Comparison of ENCODE assay signal across 1 cellular context in the genomic region with DNA sequence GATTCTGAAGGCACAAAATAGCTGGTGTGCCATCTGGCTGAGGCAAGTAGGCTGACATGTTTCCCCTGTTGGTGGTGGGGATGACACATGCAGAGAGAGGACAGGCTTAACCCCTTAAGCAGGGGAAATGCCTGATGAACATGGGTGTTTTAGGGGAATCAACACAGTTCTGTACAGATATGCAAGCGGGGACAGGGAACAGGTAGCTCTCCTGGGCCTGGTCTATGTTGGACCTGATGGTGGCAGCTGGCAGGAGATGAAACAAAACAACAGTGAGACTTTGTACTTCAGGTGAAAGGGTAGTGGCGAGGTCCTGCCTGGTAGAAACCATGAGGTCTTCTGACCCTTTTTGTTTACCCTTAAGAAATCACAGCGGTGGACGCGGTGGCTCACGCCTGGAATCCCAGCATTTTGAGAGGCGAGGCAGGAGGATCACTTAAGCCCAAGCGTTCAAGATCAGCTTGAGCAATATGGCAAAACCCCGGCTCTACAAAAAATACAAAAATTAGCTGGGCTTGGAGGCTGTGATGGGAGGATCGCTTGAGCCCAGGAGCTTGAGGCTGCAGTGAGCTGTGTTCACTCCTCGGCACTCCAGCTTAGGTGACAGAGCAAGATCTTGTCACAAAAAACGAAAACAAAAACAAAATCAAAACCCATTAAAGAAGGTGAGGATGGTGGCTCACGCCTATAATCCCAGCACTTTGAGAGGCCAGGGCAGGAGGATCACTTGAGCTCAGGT.
TF ChIP-seq lines count a peak whose summit lies in the region.

No MANE protein-coding gene starts in this region.

TF ChIP-seq in HepG2, 621 proteins besides CTCF, POLR2A, EP300 and RAD21 (continued from another document and continues in another):
- TF ChIP-seq KAT7 (CRISPR knock-in tag; IDR thresholded peaks at IDR 0.05; ENCODE audit: borderline replicate concordance) (no peak), NCOR1 (IDR thresholded peaks at IDR 0.05; ENCODE audit: borderline replicate concordance, low read length) (peak; percentile 83; the same call in 1 of the 2 replicates), CEBPG (CRISPR knock-in tag; IDR thresholded peaks at IDR 0.05) (no peak), ZNF274 (CRISPR knock-in tag; IDR thresholded peaks at IDR 0.05) (no peak), ZNF234 (CRISPR knock-in tag; conservative IDR thresholded peaks at IDR 0.05) (no peak), ZNF709 (CRISPR knock-in tag; IDR thresholded peaks at IDR 0.05) (no peak), ZNF207 (IDR thresholded peaks at IDR 0.05; ENCODE audit: borderline replicate concordance) (no peak), ZNF44 (CRISPR knock-in tag; IDR thresholded peaks at IDR 0.05) (no peak), ZNF337 (CRISPR knock-in tag; IDR thresholded peaks at IDR 0.05; ENCODE audit: borderline replicate concordance, low read depth) (no peak), IRF2 (CRISPR knock-in tag; IDR thresholded peaks at IDR 0.05) (no peak), ZNF644 (CRISPR knock-in tag; IDR thresholded peaks at IDR 0.05; ENCODE audit: low read depth) (no peak; the same call in 1 of the 2 replicates), ZBTB21 (CRISPR knock-in tag; IDR thresholded peaks at IDR 0.05) (no peak), RARA (CRISPR knock-in tag; IDR thresholded peaks at IDR 0.05) (peak; percentile 77), ZNF792 (CRISPR knock-in tag; IDR thresholded peaks at IDR 0.05) (no peak), ZNF543 (CRISPR knock-in tag; IDR thresholded peaks at IDR 0.05) (no peak), ZNF12 (CRISPR knock-in tag; IDR thresholded peaks at IDR 0.05) (no peak), ZNF256 (CRISPR knock-in tag; conservative IDR thresholded peaks at IDR 0.05) (no peak), THAP11 (CRISPR knock-in tag; IDR thresholded peaks at IDR 0.05) (no peak), PCBP2 (optimal IDR thresholded peaks at IDR 0.05; ENCODE audit: low read depth, low read length, poor library complexity, severe bottlenecking) (no peak), MEIS1 (CRISPR knock-in tag; IDR thresholded peaks at IDR 0.05; ENCODE audit: borderline replicate concordance) (no peak), MTF1 (CRISPR knock-in tag; IDR thresholded peaks at IDR 0.05) (no peak), POLR2AphosphoS2 (IDR thresholded peaks at IDR 0.05; ENCODE audit: low read depth, low read length) (no peak), ATF7 (IDR thresholded peaks at IDR 0.05) (no peak), ATF7 (CRISPR knock-in tag; IDR thresholded peaks at IDR 0.05) (no peak), ZNF572 (CRISPR knock-in tag; IDR thresholded peaks at IDR 0.05) (no peak), ZNF17 (CRISPR knock-in tag; IDR thresholded peaks at IDR 0.05) (no peak), NFKBIZ (CRISPR knock-in tag; IDR thresholded peaks at IDR 0.05) (no peak), ZNF761 (CRISPR knock-in tag; conservative IDR thresholded peaks at IDR 0.05) (no peak), CBX1 (IDR thresholded peaks at IDR 0.05; ENCODE audit: low read depth) (no peak), ZNF441 (CRISPR knock-in tag; IDR thresholded peaks at IDR 0.05; ENCODE audit: borderline replicate concordance) (no peak), ZNF235 (CRISPR knock-in tag; IDR thresholded peaks at IDR 0.05; ENCODE audit: borderline replicate concordance) (no peak), NKX3-1 (CRISPR knock-in tag; IDR thresholded peaks at IDR 0.05) (no peak), TOE1 (CRISPR knock-in tag; IDR thresholded peaks at IDR 0.05) (no peak), GTF2F1 (IDR thresholded peaks at IDR 0.05; ENCODE audit: low read length) (no peak), ZNF841 (CRISPR knock-in tag; IDR thresholded peaks at IDR 0.05; ENCODE audit: borderline replicate concordance) (no peak), AGO1 (IDR thresholded peaks at IDR 0.05; ENCODE audit: low read depth, low read length, poor library complexity, severe bottlenecking) (no peak), XRCC5 (optimal IDR thresholded peaks at IDR 0.05; ENCODE audit: low read length) (no peak), FLYWCH1 (CRISPR knock-in tag; IDR thresholded peaks at IDR 0.05) (no peak), HOXA3 (CRISPR knock-in tag; IDR thresholded peaks at IDR 0.05) (peak; percentile 39; the same call in 1 of the 2 replicates), PRMT3 (CRISPR knock-in tag; IDR thresholded peaks at IDR 0.05; ENCODE audit: borderline replicate concordance, low read depth) (no peak), ZNF460 (CRISPR knock-in tag; IDR thresholded peaks at IDR 0.05; ENCODE audit: borderline replicate concordance) (peak; percentile 41; the same call in 1 of the 2 replicates)
- TF ChIP-seq, protein P1, sequence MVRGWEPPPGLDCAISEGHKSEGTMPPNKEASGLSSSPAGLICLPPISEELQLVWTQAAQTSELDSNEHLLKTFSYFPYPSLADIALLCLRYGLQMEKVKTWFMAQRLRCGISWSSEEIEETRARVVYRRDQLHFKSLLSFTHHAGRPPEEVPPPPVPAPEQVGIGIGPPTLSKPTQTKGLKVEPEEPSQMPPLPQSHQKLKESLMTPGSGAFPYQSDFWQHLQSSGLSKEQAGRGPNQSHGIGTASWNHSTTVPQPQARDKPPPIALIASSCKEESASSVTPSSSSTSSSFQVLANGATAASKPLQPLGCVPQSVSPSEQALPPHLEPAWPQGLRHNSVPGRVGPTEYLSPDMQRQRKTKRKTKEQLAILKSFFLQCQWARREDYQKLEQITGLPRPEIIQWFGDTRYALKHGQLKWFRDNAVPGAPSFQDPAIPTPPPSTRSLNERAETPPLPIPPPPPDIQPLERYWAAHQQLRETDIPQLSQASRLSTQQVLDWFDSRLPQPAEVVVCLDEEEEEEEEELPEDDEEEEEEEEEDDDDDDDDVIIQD (CRISPR knock-in tag; IDR thresholded peaks at IDR 0.05; ENCODE audit: low read depth) = no peak
- TF ChIP-seq, protein P2, sequence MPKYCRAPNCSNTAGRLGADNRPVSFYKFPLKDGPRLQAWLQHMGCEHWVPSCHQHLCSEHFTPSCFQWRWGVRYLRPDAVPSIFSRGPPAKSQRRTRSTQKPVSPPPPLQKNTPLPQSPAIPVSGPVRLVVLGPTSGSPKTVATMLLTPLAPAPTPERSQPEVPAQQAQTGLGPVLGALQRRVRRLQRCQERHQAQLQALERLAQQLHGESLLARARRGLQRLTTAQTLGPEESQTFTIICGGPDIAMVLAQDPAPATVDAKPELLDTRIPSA (CRISPR knock-in tag; IDR thresholded peaks at IDR 0.05; ENCODE audit: borderline replicate concordance) = no peak
- TF ChIP-seq, protein P3, sequence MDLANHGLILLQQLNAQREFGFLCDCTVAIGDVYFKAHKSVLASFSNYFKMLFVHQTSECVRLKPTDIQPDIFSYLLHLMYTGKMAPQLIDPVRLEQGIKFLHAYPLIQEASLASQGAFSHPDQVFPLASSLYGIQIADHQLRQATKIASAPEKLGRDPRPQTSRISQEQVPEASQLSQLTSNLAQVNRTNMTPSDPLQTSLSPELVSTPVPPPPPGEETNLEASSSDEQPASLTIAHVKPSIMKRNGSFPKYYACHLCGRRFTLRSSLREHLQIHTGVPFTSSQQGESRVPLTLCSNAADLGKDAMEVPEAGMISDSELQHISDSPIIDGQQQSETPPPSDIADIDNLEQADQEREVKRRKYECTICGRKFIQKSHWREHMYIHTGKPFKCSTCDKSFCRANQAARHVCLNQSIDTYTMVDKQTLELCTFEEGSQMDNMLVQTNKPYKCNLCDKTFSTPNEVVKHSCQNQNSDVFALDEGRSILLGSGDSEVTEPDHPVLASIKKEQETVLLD (CRISPR knock-in tag; IDR thresholded peaks at IDR 0.05; ENCODE audit: low read depth) = no peak
- TF ChIP-seq, protein P4, sequence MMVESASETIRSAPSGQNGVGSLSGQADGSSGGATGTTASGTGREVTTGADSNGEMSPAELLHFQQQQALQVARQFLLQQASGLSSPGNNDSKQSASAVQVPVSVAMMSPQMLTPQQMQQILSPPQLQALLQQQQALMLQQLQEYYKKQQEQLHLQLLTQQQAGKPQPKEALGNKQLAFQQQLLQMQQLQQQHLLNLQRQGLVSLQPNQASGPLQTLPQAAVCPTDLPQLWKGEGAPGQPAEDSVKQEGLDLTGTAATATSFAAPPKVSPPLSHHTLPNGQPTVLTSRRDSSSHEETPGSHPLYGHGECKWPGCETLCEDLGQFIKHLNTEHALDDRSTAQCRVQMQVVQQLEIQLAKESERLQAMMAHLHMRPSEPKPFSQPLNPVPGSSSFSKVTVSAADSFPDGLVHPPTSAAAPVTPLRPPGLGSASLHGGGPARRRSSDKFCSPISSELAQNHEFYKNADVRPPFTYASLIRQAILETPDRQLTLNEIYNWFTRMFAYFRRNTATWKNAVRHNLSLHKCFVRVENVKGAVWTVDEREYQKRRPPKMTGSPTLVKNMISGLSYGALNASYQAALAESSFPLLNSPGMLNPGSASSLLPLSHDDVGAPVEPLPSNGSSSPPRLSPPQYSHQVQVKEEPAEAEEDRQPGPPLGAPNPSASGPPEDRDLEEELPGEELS (CRISPR knock-in tag; IDR thresholded peaks at IDR 0.05) = peak; percentile 42; the same call in 1 of the 2 replicates
- TF ChIP-seq, protein P5, sequence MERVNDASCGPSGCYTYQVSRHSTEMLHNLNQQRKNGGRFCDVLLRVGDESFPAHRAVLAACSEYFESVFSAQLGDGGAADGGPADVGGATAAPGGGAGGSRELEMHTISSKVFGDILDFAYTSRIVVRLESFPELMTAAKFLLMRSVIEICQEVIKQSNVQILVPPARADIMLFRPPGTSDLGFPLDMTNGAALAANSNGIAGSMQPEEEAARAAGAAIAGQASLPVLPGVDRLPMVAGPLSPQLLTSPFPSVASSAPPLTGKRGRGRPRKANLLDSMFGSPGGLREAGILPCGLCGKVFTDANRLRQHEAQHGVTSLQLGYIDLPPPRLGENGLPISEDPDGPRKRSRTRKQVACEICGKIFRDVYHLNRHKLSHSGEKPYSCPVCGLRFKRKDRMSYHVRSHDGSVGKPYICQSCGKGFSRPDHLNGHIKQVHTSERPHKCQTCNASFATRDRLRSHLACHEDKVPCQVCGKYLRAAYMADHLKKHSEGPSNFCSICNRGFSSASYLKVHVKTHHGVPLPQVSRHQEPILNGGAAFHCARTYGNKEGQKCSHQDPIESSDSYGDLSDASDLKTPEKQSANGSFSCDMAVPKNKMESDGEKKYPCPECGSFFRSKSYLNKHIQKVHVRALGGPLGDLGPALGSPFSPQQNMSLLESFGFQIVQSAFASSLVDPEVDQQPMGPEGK (CRISPR knock-in tag; IDR thresholded peaks at IDR 0.05) = no peak
- TF ChIP-seq, protein P6, sequence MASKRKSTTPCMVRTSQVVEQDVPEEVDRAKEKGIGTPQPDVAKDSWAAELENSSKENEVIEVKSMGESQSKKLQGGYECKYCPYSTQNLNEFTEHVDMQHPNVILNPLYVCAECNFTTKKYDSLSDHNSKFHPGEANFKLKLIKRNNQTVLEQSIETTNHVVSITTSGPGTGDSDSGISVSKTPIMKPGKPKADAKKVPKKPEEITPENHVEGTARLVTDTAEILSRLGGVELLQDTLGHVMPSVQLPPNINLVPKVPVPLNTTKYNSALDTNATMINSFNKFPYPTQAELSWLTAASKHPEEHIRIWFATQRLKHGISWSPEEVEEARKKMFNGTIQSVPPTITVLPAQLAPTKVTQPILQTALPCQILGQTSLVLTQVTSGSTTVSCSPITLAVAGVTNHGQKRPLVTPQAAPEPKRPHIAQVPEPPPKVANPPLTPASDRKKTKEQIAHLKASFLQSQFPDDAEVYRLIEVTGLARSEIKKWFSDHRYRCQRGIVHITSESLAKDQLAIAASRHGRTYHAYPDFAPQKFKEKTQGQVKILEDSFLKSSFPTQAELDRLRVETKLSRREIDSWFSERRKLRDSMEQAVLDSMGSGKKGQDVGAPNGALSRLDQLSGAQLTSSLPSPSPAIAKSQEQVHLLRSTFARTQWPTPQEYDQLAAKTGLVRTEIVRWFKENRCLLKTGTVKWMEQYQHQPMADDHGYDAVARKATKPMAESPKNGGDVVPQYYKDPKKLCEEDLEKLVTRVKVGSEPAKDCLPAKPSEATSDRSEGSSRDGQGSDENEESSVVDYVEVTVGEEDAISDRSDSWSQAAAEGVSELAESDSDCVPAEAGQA (IDR thresholded peaks at IDR 0.05; ENCODE audit: low read depth) = no peak
- TF ChIP-seq, protein P6 (CRISPR knock-in tag; IDR thresholded peaks at IDR 0.05; ENCODE audit: borderline replicate concordance) = no peak
- TF ChIP-seq, protein P7, sequence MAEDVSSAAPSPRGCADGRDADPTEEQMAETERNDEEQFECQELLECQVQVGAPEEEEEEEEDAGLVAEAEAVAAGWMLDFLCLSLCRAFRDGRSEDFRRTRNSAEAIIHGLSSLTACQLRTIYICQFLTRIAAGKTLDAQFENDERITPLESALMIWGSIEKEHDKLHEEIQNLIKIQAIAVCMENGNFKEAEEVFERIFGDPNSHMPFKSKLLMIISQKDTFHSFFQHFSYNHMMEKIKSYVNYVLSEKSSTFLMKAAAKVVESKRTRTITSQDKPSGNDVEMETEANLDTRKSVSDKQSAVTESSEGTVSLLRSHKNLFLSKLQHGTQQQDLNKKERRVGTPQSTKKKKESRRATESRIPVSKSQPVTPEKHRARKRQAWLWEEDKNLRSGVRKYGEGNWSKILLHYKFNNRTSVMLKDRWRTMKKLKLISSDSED (CRISPR knock-in tag; IDR thresholded peaks at IDR 0.05) = no peak
- TF ChIP-seq, protein P8, sequence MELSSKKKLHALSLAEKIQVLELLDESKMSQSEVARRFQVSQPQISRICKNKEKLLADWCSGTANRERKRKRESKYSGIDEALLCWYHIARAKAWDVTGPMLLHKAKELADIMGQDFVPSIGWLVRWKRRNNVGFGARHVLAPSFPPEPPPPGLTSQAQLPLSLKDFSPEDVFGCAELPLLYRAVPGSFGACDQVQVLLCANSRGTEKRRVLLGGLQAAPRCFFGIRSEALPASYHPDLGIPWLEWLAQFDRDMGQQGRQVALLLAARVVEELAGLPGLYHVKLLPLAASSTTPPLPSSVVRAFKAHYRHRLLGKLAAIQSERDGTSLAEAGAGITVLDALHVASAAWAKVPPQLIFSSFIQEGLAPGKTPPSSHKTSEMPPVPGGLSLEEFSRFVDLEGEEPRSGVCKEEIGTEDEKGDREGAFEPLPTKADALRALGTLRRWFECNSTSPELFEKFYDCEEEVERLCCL (CRISPR knock-in tag; IDR thresholded peaks at IDR 0.05; ENCODE audit: borderline replicate concordance) = no peak
